ENCODE assay signal across 1 cellular context in the genomic region with DNA sequence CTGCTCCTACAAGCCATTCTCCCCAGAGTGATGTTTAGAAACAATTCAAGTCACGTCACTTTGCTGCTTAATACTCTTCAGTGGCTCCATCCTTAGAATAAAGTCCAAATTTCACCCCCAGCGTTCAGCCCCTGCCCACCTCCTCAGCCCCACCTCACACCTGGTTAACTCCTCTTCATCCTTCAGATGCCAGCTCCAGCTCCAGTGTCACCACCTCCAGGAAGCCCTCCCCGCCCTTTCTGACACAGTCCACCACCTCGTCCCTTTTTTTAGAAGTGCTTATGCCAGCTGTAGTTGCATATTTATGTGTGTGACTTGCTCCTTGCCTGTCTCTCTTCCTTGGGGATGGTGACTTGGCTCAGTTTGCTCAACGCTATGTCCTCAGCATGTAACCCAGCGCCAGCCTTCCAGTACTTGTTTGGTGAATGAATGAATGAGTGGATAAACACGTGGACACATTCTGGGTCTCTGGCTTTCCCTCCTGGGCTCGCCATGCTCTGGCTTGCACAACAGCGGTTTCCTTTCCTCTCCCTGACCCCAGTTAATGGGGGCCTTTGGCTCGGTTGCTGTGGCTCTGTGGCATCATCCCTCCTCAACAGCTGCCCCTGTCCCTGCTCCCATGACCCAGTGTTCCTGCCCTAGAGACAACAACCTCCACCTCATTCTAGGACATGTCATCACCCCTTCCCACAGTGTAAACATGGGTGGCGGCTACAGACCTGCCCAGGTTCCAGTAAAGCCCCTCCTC.
TF ChIP-seq lines count a peak whose summit lies in the region.

No MANE protein-coding gene starts in this region.

TF ChIP-seq in HepG2, 621 proteins besides CTCF, POLR2A, EP300 and RAD21:
- TF ChIP-seq ZNF24 (IDR thresholded peaks at IDR 0.05) (peak; percentile 83), ZSCAN30 (CRISPR knock-in tag; IDR thresholded peaks at IDR 0.05) (no peak), ZSCAN21 (CRISPR knock-in tag; IDR thresholded peaks at IDR 0.05; ENCODE audit: borderline replicate concordance) (0 out of 2 replicates have a peak, but pooled peaks have one; percentile 58), FOXA3 (CRISPR knock-in tag; IDR thresholded peaks at IDR 0.05) (peak; percentile 47; the same call in 1 of the 2 replicates), CEBPB (IDR thresholded peaks at IDR 0.05; ENCODE audit: borderline replicate concordance, low read depth, low read length) (peak; percentile 59; the same call in 1 of the 2 replicates), CHD2 (IDR thresholded peaks at IDR 0.05; ENCODE audit: low read depth, low read length) (no peak), JARID2 (CRISPR knock-in tag; IDR thresholded peaks at IDR 0.05; ENCODE audit: insufficient replicate concordance) (no peak), SAP130 (CRISPR knock-in tag; IDR thresholded peaks at IDR 0.05; ENCODE audit: low read depth) (peak; percentile 20; the same call in 1 of the 2 replicates), FOXA1 (IDR thresholded peaks at IDR 0.05) (no peak), FOXA1 (CRISPR knock-in tag; IDR thresholded peaks at IDR 0.05) (peak; percentile 66), TBX2 (CRISPR knock-in tag; IDR thresholded peaks at IDR 0.05; ENCODE audit: borderline replicate concordance) (no peak)
TF ChIP-seq in HepG2: peak in this region for 6.
